ENCODE assay signal across 7 cellular contexts in genomic region chr17:67430515-67430914, GRCh38. TPM values are rescaled to one million over a fixed set of nuclear protein-coding genes. Genes with fewer than 3 reads are reported as not detected.
DNase-seq lines count a peak whose midpoint lies in the region; ATAC-seq, FAIRE-seq and TF ChIP-seq lines count a peak whose summit lies in the region.
"Not testable (repeated sequence)": the region's sequence is repeated elsewhere in the genome, so short reads cannot be mapped to it uniquely, and the experiment has no call there.

No MANE protein-coding gene starts in this region.

- H3K4me3 ChIP-seq in CD4-positive, alpha-beta memory T cell (ENCODE audit: low read length in 2 of 2); PC-3 (ENCODE audit: low read length); GM12878; esophagus muscularis mucosa; naive thymus-derived CD4-positive, alpha-beta T cell (ENCODE audit: low read length): not testable (repeated sequence)

- H4K20me1 ChIP-seq in PC-3 (ENCODE audit: low read length); GM12878 (ENCODE audit: control insufficient read depth, insufficient read depth): not testable (repeated sequence)

- not testable (repeated sequence) for H3K27ac ChIP-seq in CD4-positive, alpha-beta memory T cell (ENCODE audit: low read depth, low read length); naive thymus-derived CD4-positive, alpha-beta T cell (ENCODE audit: low read depth, low read length)
- 0 out of 2 replicates have a peak overlapping the region, but pooled peaks have one; percentile 53 for H3K27ac ChIP-seq in PC-3 (ENCODE audit: low read length)
- H3K27ac ChIP-seq in GM12878 (ENCODE audit: control insufficient read depth, insufficient read depth) = peak overlapping the region; percentile 69; the same call in 1 of the 2 replicates
- peak overlapping the region in 3 of 4 donors; percentile 63 to 79 (median 70) for H3K27ac ChIP-seq in esophagus muscularis mucosa (replicated peaks in 1 of 4)

- not testable (repeated sequence) for H3K9me3 Mint-ChIP-seq in CD4-positive, alpha-beta memory T cell; activated CD4-positive, alpha-beta T cell treated with anti-CD3 and anti-CD28 coated beads for 36 hours (ENCODE audit: low read depth); activated naive CD4-positive, alpha-beta T cell treated with anti-CD3 and anti-CD28 coated beads for 36 hours; naive thymus-derived CD4-positive, alpha-beta T cell

- WGBS in GM12878 (ENCODE audit: insufficient coverage, insufficient replicate concordance, low lambda C conversion rate, missing lambda C conversion rate) = 72% methylated on average over 4 of the region's 4 CpGs
- 95% methylated on average over 4 of the region's 4 CpGs for WGBS in esophagus muscularis mucosa

- RAD21 ChIA-PET in GM12878 (lab: Charles Lee; ENCODE audit: unreplicated experiment) = not testable (repeated sequence)

- H3K79me2 ChIP-seq in PC-3 (ENCODE audit: low read length) = not testable (repeated sequence)
- H3K79me2 ChIP-seq in GM12878 (ENCODE audit: control insufficient read depth, insufficient read depth, low read length) = peaks cover 16% of the 10 kb centered on the region

- not testable (repeated sequence) for TF ChIP-seq EP300 in GM12878 (IDR thresholded peaks at IDR 0.05; ENCODE audit: borderline replicate concordance in 1 of 2, control insufficient read depth in 1 of 2, low read depth in 2 of 2, low read length in 2 of 2); esophagus muscularis mucosa (IDR thresholded peaks at IDR 0.05)

- peaks cover 8 to 11% of the 10 kb centered on the region in 2 donors for H3K36me3 Mint-ChIP-seq in CD4-positive, alpha-beta memory T cell
- peaks cover 19% of the 10 kb centered on the region for H3K36me3 Mint-ChIP-seq in activated CD4-positive, alpha-beta T cell treated with anti-CD3 and anti-CD28 coated beads for 36 hours (ENCODE audit: low read depth)
- H3K36me3 Mint-ChIP-seq in activated naive CD4-positive, alpha-beta T cell treated with anti-CD3 and anti-CD28 coated beads for 36 hours (ENCODE audit: low read depth) = not testable (repeated sequence)
- H3K36me3 Mint-ChIP-seq in naive thymus-derived CD4-positive, alpha-beta T cell = peaks cover 0 to 28% (median 9%) of the 10 kb centered on the region in 5 donors

- TF ChIP-seq RAD21 in GM12878 (IDR thresholded peaks at IDR 0.05; ENCODE audit: insufficient read depth, low read depth, low read length) = not testable (repeated sequence)

- not testable (repeated sequence) for H2AFZ ChIP-seq in PC-3 (ENCODE audit: low read length); GM12878 (ENCODE audit: control insufficient read depth, low read depth, low read length)

- intact Hi-C loops in CD4-positive, alpha-beta memory T cell (cut with micrococcal nuclease); PC-3 (cut with micrococcal nuclease); activated naive CD4-positive, alpha-beta T cell treated with anti-CD3 and anti-CD28 coated beads for 36 hours (cut with micrococcal nuclease); esophagus muscularis mucosa (cut with DNase I); naive thymus-derived CD4-positive, alpha-beta T cell (cut with micrococcal nuclease): not testable (repeated sequence)
- intact Hi-C loops in activated CD4-positive, alpha-beta T cell treated with anti-CD3 and anti-CD28 coated beads for 36 hours (cut with DNase I, micrococcal nuclease) = loop anchor here in 1 of 2 experiments (5.0 kb wide), 1 partner anchor 53 kb away; the partner anchor contains the start of gene PITPNC1
- intact Hi-C loops in GM12878 (cut with micrococcal nuclease; ENCODE audit: unreplicated experiment) = loop anchor here (5.0 kb wide), 1 partner anchor 38 kb away; no protein-coding TSS in a partner anchor

- H3K27me3 ChIP-seq in CD4-positive, alpha-beta memory T cell (ENCODE audit: insufficient read depth, low read length); PC-3 (ENCODE audit: low read length); GM12878 (replicated peaks in 1 of 2; ENCODE audit: control insufficient read depth in 2 of 2, insufficient read depth in 2 of 2, low read length in 1 of 2); esophagus muscularis mucosa; naive thymus-derived CD4-positive, alpha-beta T cell (ENCODE audit: control insufficient read depth in 2 of 2, insufficient read depth in 2 of 2, low read length in 2 of 2): not testable (repeated sequence)

- not testable (repeated sequence) for H3K9me2 ChIP-seq in PC-3 (replicated peaks; ENCODE audit: low read length)

- not testable (repeated sequence) for H3K9me3 ChIP-seq in CD4-positive, alpha-beta memory T cell (ENCODE audit: control insufficient read depth in 1 of 2, low read length in 2 of 2); PC-3 (ENCODE audit: low read length); GM12878 (replicated peaks; ENCODE audit: control insufficient read depth, insufficient read depth, low read length); esophagus muscularis mucosa; naive thymus-derived CD4-positive, alpha-beta T cell (ENCODE audit: control insufficient read depth in 2 of 3, low read length in 3 of 3)

- not testable (repeated sequence) for DNase-seq in CD4-positive, alpha-beta memory T cell; PC-3; activated CD4-positive, alpha-beta T cell treated with anti-CD3 and anti-CD28 coated beads for 36 hours; activated naive CD4-positive, alpha-beta T cell treated with anti-CD3 and anti-CD28 coated beads for 36 hours; GM12878 (ENCODE audit: low read depth, low spot score); esophagus muscularis mucosa (ENCODE audit: extremely low spot score); naive thymus-derived CD4-positive, alpha-beta T cell

- H3K9ac ChIP-seq in PC-3 (ENCODE audit: low read length); GM12878 (ENCODE audit: control insufficient read depth, insufficient read depth, low read length): not testable (repeated sequence)

- peaks cover 60% of the 10 kb centered on the region for H3K4me1 ChIP-seq in CD4-positive, alpha-beta memory T cell (ENCODE audit: insufficient read depth, low read length)
- not testable (repeated sequence) for H3K4me1 ChIP-seq in PC-3 (ENCODE audit: insufficient read depth, low read length)
- H3K4me1 ChIP-seq in GM12878 (ENCODE audit: control insufficient read depth, insufficient read depth, low read length) (peaks cover 29% of the 10 kb centered on the region), esophagus muscularis mucosa (peaks cover 11 to 54% (median 51%) of the 10 kb centered on the region in 4 donors)
- H3K4me1 ChIP-seq in naive thymus-derived CD4-positive, alpha-beta T cell (ENCODE audit: control insufficient read depth in 2 of 2, insufficient read depth in 2 of 2, low read length in 2 of 2) = peaks cover 35 to 47% of the 10 kb centered on the region in 2 donors

- H3K4me3 Mint-ChIP-seq in CD4-positive, alpha-beta memory T cell = peak overlapping the region in 1 of 8 donors; percentile 15
- H3K4me3 Mint-ChIP-seq in activated CD4-positive, alpha-beta T cell treated with anti-CD3 and anti-CD28 coated beads for 36 hours; activated naive CD4-positive, alpha-beta T cell treated with anti-CD3 and anti-CD28 coated beads for 36 hours; naive thymus-derived CD4-positive, alpha-beta T cell: not testable (repeated sequence)

- SMC1A ChIA-PET in GM12878 (lab: Charles Lee; ENCODE audit: uncharacterized antibody, unreplicated experiment) = interaction anchor here (1.4 to 2.9 kb wide), 4 partner anchors 9 to 40 kb away, joined by 4 to 10 read pairs (median 6); no protein-coding TSS in a partner anchor

- CTCF ChIA-PET in CD4-positive, alpha-beta memory T cell (lab: Charles Lee; ENCODE audit: partially characterized antibody) = interaction anchor here (15.2 kb wide), 1 partner anchor 44 kb away, joined by 198 read pairs; no protein-coding TSS in a partner anchor
- CTCF ChIA-PET in PC-3 (lab: Charles Lee) = not testable (repeated sequence)
- CTCF ChIA-PET in activated CD4-positive, alpha-beta T cell treated with anti-CD3 and anti-CD28 coated beads for 36 hours (lab: Charles Lee) = interaction anchor here (1.2 to 2.7 kb wide), 5 partner anchors 8 to 55 kb away, joined by 3 to 12 read pairs (median 6); no protein-coding TSS in a partner anchor
- CTCF ChIA-PET in activated naive CD4-positive, alpha-beta T cell treated with anti-CD3 and anti-CD28 coated beads for 36 hours (lab: Charles Lee) = interaction anchor here (0.7 to 3.8 kb wide), 4 partner anchors 8 to 52 kb away, joined by 3 to 18 read pairs (median 4); no protein-coding TSS in a partner anchor
- CTCF ChIA-PET in GM12878 (lab: Yijun Ruan, JAX) = interaction anchor here (1.4 to 3.6 kb wide), 2 partner anchors 11 to 45 kb away, joined by 4 to 13 read pairs; no protein-coding TSS in a partner anchor
- CTCF ChIA-PET in naive thymus-derived CD4-positive, alpha-beta T cell (lab: Charles Lee) = interaction anchor here (0.7 kb wide), 1 partner anchor 48 kb away, joined by 5 read pairs; no protein-coding TSS in a partner anchor

- H3K4me1 Mint-ChIP-seq in CD4-positive, alpha-beta memory T cell = peaks cover 37 to 82% (median 55%) of the 10 kb centered on the region in 4 donors
- H3K4me1 Mint-ChIP-seq in activated CD4-positive, alpha-beta T cell treated with anti-CD3 and anti-CD28 coated beads for 36 hours = peaks cover 72% of the 10 kb centered on the region
- peaks cover 75% of the 10 kb centered on the region for H3K4me1 Mint-ChIP-seq in activated naive CD4-positive, alpha-beta T cell treated with anti-CD3 and anti-CD28 coated beads for 36 hours (ENCODE audit: low read depth)
- H3K4me1 Mint-ChIP-seq in naive thymus-derived CD4-positive, alpha-beta T cell = peaks cover 31 to 93% (median 74%) of the 10 kb centered on the region in 7 donors

- not testable (repeated sequence) for H3K27me3 Mint-ChIP-seq in CD4-positive, alpha-beta memory T cell; activated CD4-positive, alpha-beta T cell treated with anti-CD3 and anti-CD28 coated beads for 36 hours; activated naive CD4-positive, alpha-beta T cell treated with anti-CD3 and anti-CD28 coated beads for 36 hours (ENCODE audit: low read depth); naive thymus-derived CD4-positive, alpha-beta T cell

- ATAC-seq in PC-3; activated CD4-positive, alpha-beta T cell treated with anti-CD3 and anti-CD28 coated beads for 36 hours; GM12878; naive thymus-derived CD4-positive, alpha-beta T cell: not testable (repeated sequence)

- FAIRE-seq in GM12878 (lab: Jason Lieb, UNC) = not testable (repeated sequence)

- in situ Hi-C loops in GM12878 (cut with MboI) = loop anchor here (25.0 kb wide), 1 partner anchor 718 kb away; no protein-coding TSS in a partner anchor

- not testable (repeated sequence) for H3K4me2 ChIP-seq in PC-3 (ENCODE audit: low read length); GM12878 (ENCODE audit: control insufficient read depth, insufficient read depth)

- H3F3A ChIP-seq in PC-3 (ENCODE audit: low read length, unreplicated experiment) = not testable (repeated sequence)

- not testable (repeated sequence) for BruUV-seq in PC-3 (replicated peaks; lab: Mats Ljungman, UMichigan); GM12878 (replicated peaks; lab: Mats Ljungman, UMichigan)

- H3K36me3 ChIP-seq in CD4-positive, alpha-beta memory T cell (ENCODE audit: insufficient read depth, low read length); PC-3 (ENCODE audit: low read depth, low read length); GM12878 (ENCODE audit: control insufficient read depth in 2 of 2, insufficient read depth in 2 of 2, low read length in 1 of 2); esophagus muscularis mucosa; naive thymus-derived CD4-positive, alpha-beta T cell (ENCODE audit: control insufficient read depth in 2 of 3, insufficient read depth in 3 of 3, low read length in 3 of 3): not testable (repeated sequence)

- POLR2A ChIA-PET in CD4-positive, alpha-beta memory T cell (lab: Charles Lee; ENCODE audit: partially characterized antibody) = interaction anchor here (5.0 to 12.8 kb wide), 2 partner anchors 8 to 11 kb away, joined by 64 to 240 read pairs; no protein-coding TSS in a partner anchor
- POLR2A ChIA-PET in PC-3 (lab: Charles Lee; ENCODE audit: unreplicated experiment); GM12878 (lab: Charles Lee): not testable (repeated sequence)
- POLR2A ChIA-PET in activated CD4-positive, alpha-beta T cell treated with anti-CD3 and anti-CD28 coated beads for 36 hours (lab: Charles Lee) = interaction anchor here (0.7 to 1.1 kb wide), 2 partner anchors 41 to 52 kb away, joined by 3 to 6 read pairs; no protein-coding TSS in a partner anchor
- POLR2A ChIA-PET in naive thymus-derived CD4-positive, alpha-beta T cell (lab: Charles Lee) = interaction anchor here (0.6 to 16.2 kb wide), 6 partner anchors 8 to 52 kb away, joined by 4 to 335 read pairs (median 38); no protein-coding TSS in a partner anchor

- TF ChIP-seq CTCF in PC-3 (conservative IDR thresholded peaks at IDR 0.05; ENCODE audit: low read depth, low read length); GM12878 (IDR thresholded peaks at IDR 0.05 in 2 of 3, conservative IDR thresholded peaks at IDR 0.05 in 1 of 3; ENCODE audit: control insufficient read depth in 2 of 3, extremely low read depth in 1 of 3, insufficient read depth in 1 of 3, low read depth in 3 of 3, low read length in 3 of 3); esophagus muscularis mucosa (IDR thresholded peaks at IDR 0.05): not testable (repeated sequence)

- TF ChIP-seq POLR2A in GM12878 (IDR thresholded peaks at IDR 0.05; ENCODE audit: low read depth, low read length); esophagus muscularis mucosa (IDR thresholded peaks at IDR 0.05; ENCODE audit: low read depth): not testable (repeated sequence)

- H3K27ac Mint-ChIP-seq in CD4-positive, alpha-beta memory T cell = peak overlapping the region; percentile 37 to 77 (median 72)
- peak overlapping the region; percentile 69 for H3K27ac Mint-ChIP-seq in activated CD4-positive, alpha-beta T cell treated with anti-CD3 and anti-CD28 coated beads for 36 hours
- peak overlapping the region; percentile 95 for H3K27ac Mint-ChIP-seq in activated naive CD4-positive, alpha-beta T cell treated with anti-CD3 and anti-CD28 coated beads for 36 hours
- peak overlapping the region; percentile 33 to 97 (median 84) for H3K27ac Mint-ChIP-seq in naive thymus-derived CD4-positive, alpha-beta T cell

RNA-seq across cellular contexts. Expression of gene PITPNC1, which starts 53.4 kb away (rescaled TPM):
- total RNA-seq in CD4-positive, alpha-beta memory T cell = 10 to 100 TPM; 68.4 to 71.2 TPM
- 100 to 1,000 TPM; 109 to 124 TPM for polyA plus RNA-seq in CD4-positive, alpha-beta memory T cell
- total RNA-seq in PC-3 (2014; rRNA removed) = 23.1 and 25.4 TPM in 2 replicates
- total RNA-seq in activated CD4-positive, alpha-beta T cell treated with anti-CD3 and anti-CD28 coated beads for 36 hours = 10 to 100 TPM; 41.6 to 56.3 TPM
- total RNA-seq in activated naive CD4-positive, alpha-beta T cell treated with anti-CD3 and anti-CD28 coated beads for 36 hours = 10 to 100 TPM; 58.7 to 60.0 TPM
- 66.8 and 74.2 TPM in 2 replicates for total RNA-seq in GM12878 (2013; cell fraction: nucleolus; rRNA removed)
- total RNA-seq in GM12878 (2014; rRNA removed) = 29.3 and 36.0 TPM in 2 replicates
- total RNA-seq in GM12878 (2014; rRNA removed; fragmentation: Illumina TruSeq; extraction: Trizol) = 56.0 and 59.8 TPM in 2 replicates
- total RNA-seq in GM12878 (2021) = 57.1 and 62.4 TPM in 2 replicates
- 31.7 TPM for polyA plus RNA-seq in GM12878 (2011; ENCODE audit: low read depth)
- 56.1 and 71.0 TPM in 2 replicates for polyA plus RNA-seq in GM12878 (2011; rRNA removed)
- polyA plus RNA-seq in GM12878 (2011; cell fraction: cytosol; rRNA removed) = 33.6 and 48.4 TPM in 2 replicates
- 20.8 and 26.9 TPM in 2 replicates for polyA plus RNA-seq in GM12878 (2011; cell fraction: nucleus; rRNA removed)
- 44.8 and 50.5 TPM in 2 replicates for polyA plus RNA-seq in GM12878 (2012)
- polyA plus RNA-seq in GM12878 (2014; fragmentation: Illumina TruSeq; extraction: Trizol) = 60.9 and 84.9 TPM in 2 replicates
- polyA plus RNA-seq in GM12878 (2014; fragmentation: Nextera tagmentation; extraction: Ambion mirVana) = 10 to 100 TPM; 12.2 to 24.6 TPM
- polyA plus RNA-seq in GM12878 (2014; rRNA removed) = 27.0 and 27.2 TPM in 2 replicates
- 10 to 100 TPM; 44.0 to 50.6 TPM for polyA plus RNA-seq in GM12878 (2016; fragmentation: Nextera tagmentation; extraction: Ambion mirVana)
- 50.2 and 52.9 TPM in 2 replicates for polyA minus RNA-seq in GM12878 (2011; rRNA and poly(A)+ RNA removed)
- polyA minus RNA-seq in GM12878 (2011; cell fraction: cytosol; rRNA and poly(A)+ RNA removed) = 19.9 and 22.7 TPM in 2 replicates
- 15.8 and 34.8 TPM in 2 replicates for polyA minus RNA-seq in GM12878 (2011; cell fraction: nucleus; rRNA and poly(A)+ RNA removed)
- 10 to 100 TPM; 14.1 to 35.5 (median 31.8) TPM for total RNA-seq in esophagus muscularis mucosa
- 100 to 1,000 TPM in 2 of 5 experiments, 10 to 100 TPM in 3; 53.1 to 108 (median 99.6) TPM for total RNA-seq in naive thymus-derived CD4-positive, alpha-beta T cell
- polyA plus RNA-seq in naive thymus-derived CD4-positive, alpha-beta T cell = 100 to 1,000 TPM; 117 to 148 TPM
